In genomic region chr1:39317910-39318633, GRCh38 we compare ENCODE assay signal across 15 cellular contexts.
DNase-seq lines count a peak whose midpoint lies in the region; ATAC-seq, FAIRE-seq and TF ChIP-seq lines count a peak whose summit lies in the region.
"Had no signal": no experiment of that assay in that cellular context is flagged by ENCODE, and none has a peak within 500 bp of the region (broad histone marks: within the 10 kb centered on the region; RNA-seq: fewer than 3 reads in every experiment).

No MANE protein-coding gene starts in this region.

- no peaks in the 10 kb centered on the region for H3K27me3 Mint-ChIP-seq in astrocyte (ENCODE audit: low read depth, unreplicated experiment)
- H3K27me3 Mint-ChIP-seq: activated naive CD4-positive, alpha-beta T cell treated with anti-CD3 and anti-CD28 coated beads, Interleukin-2, amount 10 ng/mL, durations not matched to agents 7 days and 5 days had no signal

- peaks cover 18 to 85% (median 49%) of the 10 kb centered on the region in 4 donors for H3K36me3 ChIP-seq in right lobe of liver
- peaks cover 19 to 71% of the 10 kb centered on the region in 2 experiments for H3K36me3 ChIP-seq in HepG2 (replicated peaks in 1 of 2; ENCODE audit: control insufficient read depth in 1 of 2, insufficient read depth in 2 of 2, low read length in 2 of 2)
- peaks cover 79% of the 10 kb centered on the region for H3K36me3 ChIP-seq in astrocyte (ENCODE audit: insufficient read depth, low read length)
- H3K36me3 ChIP-seq in upper lobe of right lung, result peaks cover 97% of the 10 kb centered on the region

- H3K27me3 ChIP-seq in right lobe of liver (no peaks in the 10 kb centered on the region), HepG2 (ENCODE audit: control insufficient read depth in 1 of 2, insufficient read depth in 2 of 2, low read length in 2 of 2) (no peaks in the 10 kb centered on the region), astrocyte (ENCODE audit: insufficient read depth, low read length) (no peaks in the 10 kb centered on the region), upper lobe of right lung (no peaks in the 10 kb centered on the region)
- H3K27me3 ChIP-seq: dorsolateral prefrontal cortex, foreskin keratinocyte had no signal

- DNase-seq in right lobe of liver, result no peak
- no peak for DNase-seq in HepG2 (ENCODE audit: low spot score)
- DNase-seq in astrocyte (ENCODE audit: low read depth), result peak; percentile 69
- DNase-seq in iris pigment epithelial cell (ENCODE audit: low read depth), result peak; percentile 58
- no peak for DNase-seq in upper lobe of right lung
- DNase-seq in OCI-M2 (lab: John Stamatoyannopoulos, UW; ENCODE audit: unreplicated experiment), result no peak
- no peak for DNase-seq in substantia nigra (lab: John Stamatoyannopoulos, UW)
- DNase-seq in cerebellum (ENCODE audit: low spot score), result no peak
- DNase-seq: activated CD4-positive, alpha-beta T cell treated with anti-CD3 and anti-CD28 coated beads, Interleukin-2, amount 50 U/mL, for 4 hours; activated naive CD4-positive, alpha-beta T cell treated with anti-CD3 and anti-CD28 coated beads, Interleukin-2, amount 10 ng/mL, durations not matched to agents 7 days and 5 days; dorsolateral prefrontal cortex; foreskin keratinocyte; NCI-H446 had no signal

- intact Hi-C loops in right lobe of liver (cut with DNase I), result no loop called here
- intact Hi-C loops in HepG2 (cut with micrococcal nuclease; ENCODE audit: unreplicated experiment), result no loop called here
- intact Hi-C loops in upper lobe of right lung (cut with DNase I), result no loop called here

- peaks cover 39% of the 10 kb centered on the region for H3K36me3 Mint-ChIP-seq in astrocyte (ENCODE audit: low read depth, unreplicated experiment)

- H3K9me3 Mint-ChIP-seq in astrocyte (ENCODE audit: unreplicated experiment), result no peaks in the 10 kb centered on the region
- H3K9me3 Mint-ChIP-seq: activated naive CD4-positive, alpha-beta T cell treated with anti-CD3 and anti-CD28 coated beads, Interleukin-2, amount 10 ng/mL, durations not matched to agents 7 days and 5 days; nephron had no signal

- H3K4me1 ChIP-seq in right lobe of liver (no peaks in the 10 kb centered on the region), HepG2 (ENCODE audit: insufficient read depth, low read length) (no peaks in the 10 kb centered on the region), astrocyte (ENCODE audit: insufficient read depth, low read length) (no peaks in the 10 kb centered on the region), upper lobe of right lung (no peaks in the 10 kb centered on the region)
- H3K4me1 ChIP-seq: foreskin keratinocyte had no signal

- no peaks in the 10 kb centered on the region for H4K20me1 ChIP-seq in HepG2 (ENCODE audit: insufficient read depth, low read length)
- peaks cover 4% of the 10 kb centered on the region for H4K20me1 ChIP-seq in astrocyte (ENCODE audit: insufficient read depth, low read length)

- WGBS in right lobe of liver (ENCODE audit: insufficient coverage, low coverage, low lambda C conversion rate, missing lambda C conversion rate), result 86% methylated on average over 6 of the region's 6 CpGs
- 96% methylated on average over 6 of the region's 6 CpGs for WGBS in HepG2 (ENCODE audit: low lambda C conversion rate)

- BruUV-seq in HepG2 (replicated peaks; lab: Mats Ljungman, UMichigan), result no TSS peak

- no peak overlapping the region for H3K9ac ChIP-seq in HepG2 (ENCODE audit: insufficient read depth, low read depth, low read length)
- no peak overlapping the region for H3K9ac ChIP-seq in astrocyte (ENCODE audit: low read length)

- TF ChIP-seq CTCF in right lobe of liver (IDR thresholded peaks at IDR 0.05) (no peak), HepG2 (CRISPR knock-in tag; IDR thresholded peaks at IDR 0.05) (no peak), astrocyte (IDR thresholded peaks at IDR 0.05; ENCODE audit: insufficient read depth, low read depth, low read length) (no peak), upper lobe of right lung (IDR thresholded peaks at IDR 0.05) (no peak)

- peaks cover 24% of the 10 kb centered on the region for H3K4me1 Mint-ChIP-seq in astrocyte (ENCODE audit: low read depth, unreplicated experiment)
- H3K4me1 Mint-ChIP-seq: activated naive CD4-positive, alpha-beta T cell treated with anti-CD3 and anti-CD28 coated beads, Interleukin-2, amount 10 ng/mL, durations not matched to agents 7 days and 5 days; nephron had no signal

- TF ChIP-seq EP300 in HepG2 (IDR thresholded peaks at IDR 0.05; ENCODE audit: low read depth in 2 of 2, low read length in 2 of 2) (no peak), HepG2 (CRISPR knock-in tag; IDR thresholded peaks at IDR 0.05; ENCODE audit: borderline replicate concordance) (no peak)

- no peak overlapping the region for H3K27ac ChIP-seq in right lobe of liver
- no peak overlapping the region for H3K27ac ChIP-seq in HepG2 (ENCODE audit: extremely low read length, insufficient read depth, low read length)
- H3K27ac ChIP-seq in astrocyte (ENCODE audit: low read depth, low read length), result no peak overlapping the region
- H3K27ac ChIP-seq in upper lobe of right lung, result no peak overlapping the region
- H3K27ac ChIP-seq in substantia nigra (ENCODE audit: low read depth, low read length, poor library complexity, severe bottlenecking), result no peak overlapping the region
- H3K27ac ChIP-seq: foreskin keratinocyte had no signal

- H3K4me2 ChIP-seq in HepG2 (ENCODE audit: low read depth, low read length), result no peak overlapping the region
- no peak overlapping the region for H3K4me2 ChIP-seq in astrocyte (ENCODE audit: low read length)

- no peak for TF ChIP-seq RAD21 in HepG2 (CRISPR knock-in tag; IDR thresholded peaks at IDR 0.05)

- no peak for TF ChIP-seq POLR2A in right lobe of liver (IDR thresholded peaks at IDR 0.05)
- TF ChIP-seq POLR2A in HepG2 (IDR thresholded peaks at IDR 0.05; ENCODE audit: insufficient read depth in 1 of 2, low read depth in 2 of 2, low read length in 2 of 2), result no peak

- H3K79me2 ChIP-seq in HepG2 (ENCODE audit: insufficient read depth, low read length), result no peaks in the 10 kb centered on the region
- H3K79me2 ChIP-seq in astrocyte (ENCODE audit: insufficient read depth, low read length), result peaks cover 2% of the 10 kb centered on the region

- H3K4me3 Mint-ChIP-seq in astrocyte (ENCODE audit: unreplicated experiment), result no peak overlapping the region
- H3K4me3 Mint-ChIP-seq: activated naive CD4-positive, alpha-beta T cell treated with anti-CD3 and anti-CD28 coated beads, Interleukin-2, amount 10 ng/mL, durations not matched to agents 7 days and 5 days; nephron had no signal

- CTCF ChIA-PET in HepG2 (lab: Yijun Ruan, JAX; ENCODE audit: low intra/inter-chr PET ratio, low total read pairs), result no interaction called here

- FAIRE-seq in HepG2 (lab: Jason Lieb, UNC) (no peak), astrocyte (lab: Jason Lieb, UNC) (no peak)

- ATAC-seq in right lobe of liver (peak; percentile 57 to 79 (median 72)), HepG2 (no peak), upper lobe of right lung (peak; percentile 54)
- ATAC-seq: foreskin keratinocyte, sciatic nerve had no signal

- H3K27ac Mint-ChIP-seq in astrocyte (ENCODE audit: unreplicated experiment), result peak overlapping the region; percentile 45
- H3K27ac Mint-ChIP-seq: activated naive CD4-positive, alpha-beta T cell treated with anti-CD3 and anti-CD28 coated beads, Interleukin-2, amount 10 ng/mL, durations not matched to agents 7 days and 5 days; nephron had no signal

- H3K4me3 ChIP-seq in right lobe of liver (no peak overlapping the region), HepG2 (replicated peaks in 1 of 3; ENCODE audit: insufficient read depth in 1 of 3, low read depth in 2 of 3, low read length in 3 of 3) (no peak overlapping the region), astrocyte (ENCODE audit: insufficient read depth, low read depth, low read length) (no peak overlapping the region), upper lobe of right lung (no peak overlapping the region)
- H3K4me3 ChIP-seq: dorsolateral prefrontal cortex had no signal

- POLR2A ChIA-PET in HepG2 (lab: Yijun Ruan, JAX), result no interaction called here

- in situ Hi-C loops in HepG2 (cut with HindIII; ENCODE audit: extremely low pct_ligation_motif_present, low pct_unique_long_range_greater_than_20kb), result loop anchor here (5.0 kb wide), 1 partner anchor 49 kb away; no protein-coding TSS in a partner anchor

- H3K9me3 ChIP-seq in right lobe of liver (no peaks in the 10 kb centered on the region), HepG2 (ENCODE audit: low read length) (no peaks in the 10 kb centered on the region), astrocyte (ENCODE audit: insufficient read depth, low read depth, low read length) (no peaks in the 10 kb centered on the region), upper lobe of right lung (no peaks in the 10 kb centered on the region)

- no peak overlapping the region for H2AFZ ChIP-seq in HepG2 (ENCODE audit: low read length)
- H2AFZ ChIP-seq in astrocyte (ENCODE audit: low read depth, low read length), result no peak overlapping the region

TF ChIP-seq in HepG2, 621 proteins besides CTCF, POLR2A, EP300 and RAD21 (continues in another document):
- TF ChIP-seq KLF6 (CRISPR knock-in tag; IDR thresholded peaks at IDR 0.05) (no peak), HOXA9 (CRISPR knock-in tag; IDR thresholded peaks at IDR 0.05; ENCODE audit: borderline replicate concordance) (no peak), HDAC1 (CRISPR knock-in tag; IDR thresholded peaks at IDR 0.05) (no peak), SRF (IDR thresholded peaks at IDR 0.05; ENCODE audit: low read depth, low read length) (no peak), KAT7 (CRISPR knock-in tag; IDR thresholded peaks at IDR 0.05; ENCODE audit: borderline replicate concordance) (no peak), ZNF235 (CRISPR knock-in tag; IDR thresholded peaks at IDR 0.05; ENCODE audit: borderline replicate concordance) (no peak), ATM (IDR thresholded peaks at IDR 0.05; ENCODE audit: borderline replicate concordance) (no peak), ZC3H4 (CRISPR knock-in tag; IDR thresholded peaks at IDR 0.05; ENCODE audit: borderline replicate concordance) (no peak), ZMYM2 (CRISPR knock-in tag; IDR thresholded peaks at IDR 0.05) (no peak), HDAC6 (IDR thresholded peaks at IDR 0.05; ENCODE audit: low read depth, low read length) (no peak), CSRNP2 (CRISPR knock-in tag; conservative IDR thresholded peaks at IDR 0.05; ENCODE audit: low read depth) (no peak)

Comparison
In these comparisons a context has a peak if more than half of its experiments do, and no peak if none do; other contexts are left out.
1. DNase-seq: peak in astrocyte (single experiment) and iris pigment epithelial cell (single experiment); none in right lobe of liver (0 of 3), HepG2 (single experiment), upper lobe of right lung (single experiment), OCI-M2 (single experiment), substantia nigra (0 of 49) and cerebellum (single experiment).